In genomic region chr9:8660383-8660782, GRCh38 we compare ENCODE assay signal across 10 cellular contexts.
DNase-seq lines count a peak whose midpoint lies in the region.
"Had no signal": no experiment of that assay in that cellular context is flagged by ENCODE, and none has a peak within 500 bp of the region (broad histone marks: within the 10 kb centered on the region; RNA-seq: fewer than 3 reads in every experiment).

No MANE protein-coding gene starts in this region.

- no peak overlapping the region for H3K4me3 Mint-ChIP-seq in immature natural killer cell
- H3K4me3 Mint-ChIP-seq: IgD-negative memory B cell had no signal

- peaks cover 0 to 3% (median 0%) of the 10 kb centered on the region in 3 donors for H3K27me3 Mint-ChIP-seq in immature natural killer cell (ENCODE audit: low read depth in 3 of 3)
- H3K27me3 Mint-ChIP-seq: IgD-negative memory B cell had no signal

- H3K4me1 Mint-ChIP-seq in immature natural killer cell: no peaks in the 10 kb centered on the region
- H3K4me1 Mint-ChIP-seq: IgD-negative memory B cell had no signal

- H3K27ac ChIP-seq in angular gyrus (ENCODE audit: low read depth, low read length): peak overlapping the region; percentile 4

- peaks cover 0 to 5% (median 2%) of the 10 kb centered on the region in 6 donors for H3K9me3 Mint-ChIP-seq in immature natural killer cell
- H3K9me3 Mint-ChIP-seq: IgD-negative memory B cell had no signal

- DNase-seq in NOMO-1 (lab: John Stamatoyannopoulos, UW; ENCODE audit: unreplicated experiment in 2 of 2) (peak; percentile 29 to 46), NOMO-1 treated with dmso at 0.1 percent for 144 hours (lab: John Stamatoyannopoulos, UW; ENCODE audit: unreplicated experiment) (no peak), kidney tubule cell (ENCODE audit: low spot score) (peak; percentile 87), ureter (ENCODE audit: low spot score) (peak; percentile 66), immature natural killer cell (no peak)
- DNase-seq in effector CD4-positive, alpha-beta T cell: no peak
- no peak for DNase-seq in activated CD4-positive, alpha-beta T cell treated with anti-CD3 and anti-CD28 coated beads for 4 hours
- DNase-seq: stimulated activated CD8-positive, alpha-beta memory T cell treated with anti-CD3 and anti-CD28 coated beads, Interleukin-4, amount 100 ng/mL, for 48 hours had no signal

- H3K27ac Mint-ChIP-seq in immature natural killer cell: no peak overlapping the region
- H3K27ac Mint-ChIP-seq: IgD-negative memory B cell had no signal

- no peaks in the 10 kb centered on the region for H3K36me3 Mint-ChIP-seq in immature natural killer cell
- H3K36me3 Mint-ChIP-seq: IgD-negative memory B cell had no signal

Comparison
In these comparisons a context has a peak if more than half of its experiments do, and no peak if none do; other contexts are left out.
1. DNase-seq: peak in NOMO-1 (2 of 2), kidney tubule cell (single experiment) and ureter (single experiment); none in NOMO-1 treated with dmso at 0.1 percent for 144 hours (single experiment), effector CD4-positive, alpha-beta T cell (single experiment), activated CD4-positive, alpha-beta T cell treated with anti-CD3 and anti-CD28 coated beads for 4 hours (0 of 2) and immature natural killer cell (0 of 3).